Comparison of ENCODE assay signal across 1 cellular context in genomic region chr19:5452594-5453565, GRCh38.
TF ChIP-seq lines count a peak whose summit lies in the region.

No MANE protein-coding gene starts in this region.

TF ChIP-seq in K562, 482 proteins besides CTCF, POLR2A, EP300 and RAD21 (continued from another document):
- TF ChIP-seq TRIM28 (IDR thresholded peaks at IDR 0.05) (peak; percentile 77; the same call in 1 of the 2 replicates), CBX5 (IDR thresholded peaks at IDR 0.05; ENCODE audit: borderline replicate concordance, low read depth) (0 out of 2 replicates have a peak, but pooled peaks have one; percentile 73), DPF2 (IDR thresholded peaks at IDR 0.05) (peak; percentile 26; the same call in 1 of the 2 replicates), KLF6 (CRISPR knock-in tag; IDR thresholded peaks at IDR 0.05; ENCODE audit: borderline replicate concordance) (no peak), TGIF2 (CRISPR knock-in tag; IDR thresholded peaks at IDR 0.05) (no peak), STAT5A (IDR thresholded peaks at IDR 0.05; ENCODE audit: borderline replicate concordance, low read length) (peak; percentile 81), ZNF143 (CRISPR knock-in tag; IDR thresholded peaks at IDR 0.05) (peak; percentile 88), BRF1 (IDR thresholded peaks at IDR 0.05; ENCODE audit: borderline replicate concordance, extremely low read depth, insufficient read length) (no peak), NCOA4 (IDR thresholded peaks at IDR 0.05; ENCODE audit: partially characterized antibody) (no peak), YY1 (IDR thresholded peaks at IDR 0.05; ENCODE audit: borderline replicate concordance in 1 of 3, control insufficient read depth in 1 of 3, extremely low read depth in 1 of 3, insufficient read depth in 3 of 3, insufficient read length in 1 of 3, insufficient replicate concordance in 2 of 3, low read depth in 1 of 3, low read length in 2 of 3) (peak in 1 of 3 experiments; percentile 78), BCOR (IDR thresholded peaks at IDR 0.05) (peak; percentile 89; the same call in 1 of the 2 replicates), GABPB1 (CRISPR knock-in tag; IDR thresholded peaks at IDR 0.05) (peak; percentile 46; the same call in 1 of the 2 replicates), SIX5 (IDR thresholded peaks at IDR 0.05; ENCODE audit: borderline replicate concordance in 1 of 2, insufficient read depth in 1 of 2, low read depth in 1 of 2, low read length in 2 of 2) (peak; percentile 75 to 81), FOXM1 (IDR thresholded peaks at IDR 0.05; ENCODE audit: low read depth) (peak; percentile 74; the same call in 1 of the 2 replicates), FOXM1 (CRISPR knock-in tag; IDR thresholded peaks at IDR 0.05; ENCODE audit: low read depth) (no peak), ZFP91 (CRISPR knock-in tag; IDR thresholded peaks at IDR 0.05) (peak; percentile 97), MBD2 (IDR thresholded peaks at IDR 0.05; ENCODE audit: borderline replicate concordance, low read depth) (peak; percentile 44; the same call in 1 of the 2 replicates), DIDO1 (tag; IDR thresholded peaks at IDR 0.05; ENCODE audit: low read depth) (no peak), AFF1 (IDR thresholded peaks at IDR 0.05; ENCODE audit: low read depth in 1 of 2, partially characterized antibody in 2 of 2) (peak in 1 of 2 experiments; percentile 94), ZNF561 (CRISPR knock-in tag; conservative IDR thresholded peaks at IDR 0.05) (no peak), CREM (IDR thresholded peaks at IDR 0.05; ENCODE audit: low read depth) (0 out of 2 replicates have a peak, but pooled peaks have one; percentile 12), TOE1 (IDR thresholded peaks at IDR 0.05; ENCODE audit: borderline replicate concordance) (peak; percentile 96), TOE1 (CRISPR knock-in tag; IDR thresholded peaks at IDR 0.05; ENCODE audit: borderline replicate concordance, low read depth) (no peak), CREB1 (IDR thresholded peaks at IDR 0.05) (no peak), CREB1 (CRISPR knock-in tag; IDR thresholded peaks at IDR 0.05) (peak; percentile 14; the same call in 1 of the 2 replicates), SMARCA5 (IDR thresholded peaks at IDR 0.05) (peak; percentile 98), NFYB (IDR thresholded peaks at IDR 0.05; ENCODE audit: extremely low read depth, insufficient read length) (peak; percentile 25), MAX (CRISPR knock-in tag; IDR thresholded peaks at IDR 0.05) (0 out of 2 replicates have a peak, but pooled peaks have one; percentile 20), CEBPZ (IDR thresholded peaks at IDR 0.05; ENCODE audit: borderline replicate concordance, low read depth, low read length) (peak; percentile 61; the same call in 1 of the 2 replicates), NEUROD1 (IDR thresholded peaks at IDR 0.05; ENCODE audit: borderline replicate concordance, low read depth, low read length, partially characterized antibody) (peak; percentile 46), RBM25 (IDR thresholded peaks at IDR 0.05; ENCODE audit: low read depth, low read length, severe bottlenecking) (peak; percentile 98), ZNF695 (CRISPR knock-in tag; IDR thresholded peaks at IDR 0.05) (no peak), SPI1 (IDR thresholded peaks at IDR 0.05; ENCODE audit: borderline replicate concordance, low read depth, low read length) (peak; percentile 52; the same call in 1 of the 2 replicates), USF1 (CRISPR knock-in tag; IDR thresholded peaks at IDR 0.05) (peak; percentile 98), TEAD2 (tag; IDR thresholded peaks at IDR 0.05) (no peak), CTBP1 (IDR thresholded peaks at IDR 0.05; ENCODE audit: borderline replicate concordance) (peak; percentile 28; the same call in 1 of the 2 replicates), KDM1A (IDR thresholded peaks at IDR 0.05) (peak in 1 of 2 experiments; percentile 43; a peak in 1 of 4 replicates), POLR2H (tag; IDR thresholded peaks at IDR 0.05; ENCODE audit: low read depth) (no peak), MED1 (CRISPR knock-in tag; IDR thresholded peaks at IDR 0.05; ENCODE audit: borderline replicate concordance) (no peak), PTBP1 (IDR thresholded peaks at IDR 0.05; ENCODE audit: low read depth, low read length) (peak; percentile 92), RCOR1 (IDR thresholded peaks at IDR 0.05; ENCODE audit: borderline replicate concordance in 1 of 2, low read depth in 2 of 2, low read length in 2 of 2) (peak in 1 of 2 experiments; percentile 72; a peak in 1 of 4 replicates)
- TF ChIP-seq, protein P1, sequence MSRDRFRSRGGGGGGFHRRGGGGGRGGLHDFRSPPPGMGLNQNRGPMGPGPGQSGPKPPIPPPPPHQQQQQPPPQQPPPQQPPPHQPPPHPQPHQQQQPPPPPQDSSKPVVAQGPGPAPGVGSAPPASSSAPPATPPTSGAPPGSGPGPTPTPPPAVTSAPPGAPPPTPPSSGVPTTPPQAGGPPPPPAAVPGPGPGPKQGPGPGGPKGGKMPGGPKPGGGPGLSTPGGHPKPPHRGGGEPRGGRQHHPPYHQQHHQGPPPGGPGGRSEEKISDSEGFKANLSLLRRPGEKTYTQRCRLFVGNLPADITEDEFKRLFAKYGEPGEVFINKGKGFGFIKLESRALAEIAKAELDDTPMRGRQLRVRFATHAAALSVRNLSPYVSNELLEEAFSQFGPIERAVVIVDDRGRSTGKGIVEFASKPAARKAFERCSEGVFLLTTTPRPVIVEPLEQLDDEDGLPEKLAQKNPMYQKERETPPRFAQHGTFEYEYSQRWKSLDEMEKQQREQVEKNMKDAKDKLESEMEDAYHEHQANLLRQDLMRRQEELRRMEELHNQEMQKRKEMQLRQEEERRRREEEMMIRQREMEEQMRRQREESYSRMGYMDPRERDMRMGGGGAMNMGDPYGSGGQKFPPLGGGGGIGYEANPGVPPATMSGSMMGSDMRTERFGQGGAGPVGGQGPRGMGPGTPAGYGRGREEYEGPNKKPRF (IDR thresholded peaks at IDR 0.05; ENCODE audit: low read depth, low read length): no peak
- TF ChIP-seq, protein P2, sequence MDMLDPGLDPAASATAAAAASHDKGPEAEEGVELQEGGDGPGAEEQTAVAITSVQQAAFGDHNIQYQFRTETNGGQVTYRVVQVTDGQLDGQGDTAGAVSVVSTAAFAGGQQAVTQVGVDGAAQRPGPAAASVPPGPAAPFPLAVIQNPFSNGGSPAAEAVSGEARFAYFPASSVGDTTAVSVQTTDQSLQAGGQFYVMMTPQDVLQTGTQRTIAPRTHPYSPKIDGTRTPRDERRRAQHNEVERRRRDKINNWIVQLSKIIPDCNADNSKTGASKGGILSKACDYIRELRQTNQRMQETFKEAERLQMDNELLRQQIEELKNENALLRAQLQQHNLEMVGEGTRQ (CRISPR knock-in tag; IDR thresholded peaks at IDR 0.05): peak; percentile 97
- TF ChIP-seq, protein P3, sequence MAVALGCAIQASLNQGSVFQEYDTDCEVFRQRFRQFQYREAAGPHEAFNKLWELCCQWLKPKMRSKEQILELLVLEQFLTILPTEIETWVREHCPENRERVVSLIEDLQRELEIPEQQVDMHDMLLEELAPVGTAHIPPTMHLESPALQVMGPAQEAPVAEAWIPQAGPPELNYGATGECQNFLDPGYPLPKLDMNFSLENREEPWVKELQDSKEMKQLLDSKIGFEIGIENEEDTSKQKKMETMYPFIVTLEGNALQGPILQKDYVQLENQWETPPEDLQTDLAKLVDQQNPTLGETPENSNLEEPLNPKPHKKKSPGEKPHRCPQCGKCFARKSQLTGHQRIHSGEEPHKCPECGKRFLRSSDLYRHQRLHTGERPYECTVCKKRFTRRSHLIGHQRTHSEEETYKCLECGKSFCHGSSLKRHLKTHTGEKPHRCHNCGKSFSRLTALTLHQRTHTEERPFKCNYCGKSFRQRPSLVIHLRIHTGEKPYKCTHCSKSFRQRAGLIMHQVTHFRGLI (CRISPR knock-in tag; IDR thresholded peaks at IDR 0.05): no peak
TF ChIP-seq in K562: peak in this region for 40.
